Comparison of ENCODE assay signal across 1 cellular context in the genomic region with DNA sequence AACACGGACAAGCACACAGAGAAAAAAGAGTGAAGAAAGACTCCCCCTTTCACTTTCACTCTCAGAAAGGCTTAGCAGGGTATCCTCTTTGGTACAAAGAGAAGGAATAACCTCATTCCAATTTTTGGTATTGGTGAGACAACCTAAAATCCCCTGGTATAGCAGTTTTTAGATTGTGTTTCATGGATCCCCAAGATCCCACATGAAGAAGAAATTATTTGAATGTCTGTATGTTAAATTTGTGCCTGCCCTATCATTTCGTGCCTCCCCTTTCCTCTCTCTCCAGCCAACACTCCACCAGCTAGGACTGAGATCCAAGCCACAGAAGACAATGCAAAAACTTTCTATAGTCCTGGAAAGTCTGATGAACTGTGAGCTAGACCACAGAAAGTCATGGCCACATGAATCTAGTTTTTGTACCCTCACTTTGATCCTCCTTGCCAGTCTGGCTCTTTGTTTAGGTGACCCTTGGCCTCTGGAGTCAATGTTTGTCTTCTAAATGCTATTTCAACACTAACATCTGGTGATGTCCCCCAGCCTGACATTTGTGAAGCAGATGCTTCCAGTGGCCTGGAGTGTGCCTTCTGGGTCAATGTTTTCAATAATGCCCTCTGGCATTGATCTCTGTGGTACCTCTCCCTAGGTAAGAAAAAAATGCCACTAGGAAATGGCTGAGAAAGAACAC.
TF ChIP-seq lines count a peak whose summit lies in the region.

No MANE protein-coding gene starts in this region.

TF ChIP-seq in HepG2, 621 proteins besides CTCF, POLR2A, EP300 and RAD21 (continued from another document and continues in another):
- TF ChIP-seq FOSL1 (CRISPR knock-in tag; IDR thresholded peaks at IDR 0.05; ENCODE audit: borderline replicate concordance) (peak; percentile 49; the same call in 1 of the 2 replicates), KAT2B (IDR thresholded peaks at IDR 0.05; ENCODE audit: borderline replicate concordance, low read depth, low read length) (peak; percentile 9; the same call in 1 of the 2 replicates), ZNF430 (CRISPR knock-in tag; IDR thresholded peaks at IDR 0.05) (peak; percentile 67; the same call in 1 of the 2 replicates), FOXO1 (CRISPR knock-in tag; IDR thresholded peaks at IDR 0.05) (peak; percentile 99), SMAD1 (CRISPR knock-in tag; IDR thresholded peaks at IDR 0.05; ENCODE audit: borderline replicate concordance, low read depth) (no peak), ZNF883 (CRISPR knock-in tag; IDR thresholded peaks at IDR 0.05; ENCODE audit: not compliant biosample characterization) (no peak), HNRNPL (IDR thresholded peaks at IDR 0.05; ENCODE audit: low read depth, low read length) (peak; percentile 50; the same call in 1 of the 2 replicates), ZBTB21 (CRISPR knock-in tag; IDR thresholded peaks at IDR 0.05) (peak; percentile 72), ZNF75D (CRISPR knock-in tag; IDR thresholded peaks at IDR 0.05; ENCODE audit: borderline replicate concordance) (no peak), ZNF629 (CRISPR knock-in tag; conservative IDR thresholded peaks at IDR 0.05) (peak; percentile 52; the same call in 1 of the 2 replicates), ZNF761 (CRISPR knock-in tag; conservative IDR thresholded peaks at IDR 0.05) (peak; percentile 81; the same call in 1 of the 2 replicates), MTA1 (CRISPR knock-in tag; IDR thresholded peaks at IDR 0.05; ENCODE audit: borderline replicate concordance) (peak; percentile 30; the same call in 1 of the 2 replicates), XBP1 (CRISPR knock-in tag; IDR thresholded peaks at IDR 0.05) (no peak), FOXK2 (IDR thresholded peaks at IDR 0.05) (peak; percentile 79), ZNF841 (CRISPR knock-in tag; IDR thresholded peaks at IDR 0.05; ENCODE audit: borderline replicate concordance) (no peak), JUNB (CRISPR knock-in tag; IDR thresholded peaks at IDR 0.05; ENCODE audit: borderline replicate concordance) (peak; percentile 32; the same call in 1 of the 2 replicates), ZNF510 (CRISPR knock-in tag; IDR thresholded peaks at IDR 0.05; ENCODE audit: low read depth) (0 out of 2 replicates have a peak, but pooled peaks have one; percentile 53), EHMT2 (IDR thresholded peaks at IDR 0.05; ENCODE audit: borderline replicate concordance, low read depth, low read length) (peak; percentile 84; the same call in 1 of the 2 replicates), ZNF549 (CRISPR knock-in tag; IDR thresholded peaks at IDR 0.05) (no peak), KLF11 (CRISPR knock-in tag; IDR thresholded peaks at IDR 0.05) (peak; percentile 86), ZFYVE20 (CRISPR knock-in tag; IDR thresholded peaks at IDR 0.05; ENCODE audit: borderline replicate concordance, low read depth) (no peak), PHF21A (CRISPR knock-in tag; IDR thresholded peaks at IDR 0.05) (peak; percentile 94)
- TF ChIP-seq, protein P1, sequence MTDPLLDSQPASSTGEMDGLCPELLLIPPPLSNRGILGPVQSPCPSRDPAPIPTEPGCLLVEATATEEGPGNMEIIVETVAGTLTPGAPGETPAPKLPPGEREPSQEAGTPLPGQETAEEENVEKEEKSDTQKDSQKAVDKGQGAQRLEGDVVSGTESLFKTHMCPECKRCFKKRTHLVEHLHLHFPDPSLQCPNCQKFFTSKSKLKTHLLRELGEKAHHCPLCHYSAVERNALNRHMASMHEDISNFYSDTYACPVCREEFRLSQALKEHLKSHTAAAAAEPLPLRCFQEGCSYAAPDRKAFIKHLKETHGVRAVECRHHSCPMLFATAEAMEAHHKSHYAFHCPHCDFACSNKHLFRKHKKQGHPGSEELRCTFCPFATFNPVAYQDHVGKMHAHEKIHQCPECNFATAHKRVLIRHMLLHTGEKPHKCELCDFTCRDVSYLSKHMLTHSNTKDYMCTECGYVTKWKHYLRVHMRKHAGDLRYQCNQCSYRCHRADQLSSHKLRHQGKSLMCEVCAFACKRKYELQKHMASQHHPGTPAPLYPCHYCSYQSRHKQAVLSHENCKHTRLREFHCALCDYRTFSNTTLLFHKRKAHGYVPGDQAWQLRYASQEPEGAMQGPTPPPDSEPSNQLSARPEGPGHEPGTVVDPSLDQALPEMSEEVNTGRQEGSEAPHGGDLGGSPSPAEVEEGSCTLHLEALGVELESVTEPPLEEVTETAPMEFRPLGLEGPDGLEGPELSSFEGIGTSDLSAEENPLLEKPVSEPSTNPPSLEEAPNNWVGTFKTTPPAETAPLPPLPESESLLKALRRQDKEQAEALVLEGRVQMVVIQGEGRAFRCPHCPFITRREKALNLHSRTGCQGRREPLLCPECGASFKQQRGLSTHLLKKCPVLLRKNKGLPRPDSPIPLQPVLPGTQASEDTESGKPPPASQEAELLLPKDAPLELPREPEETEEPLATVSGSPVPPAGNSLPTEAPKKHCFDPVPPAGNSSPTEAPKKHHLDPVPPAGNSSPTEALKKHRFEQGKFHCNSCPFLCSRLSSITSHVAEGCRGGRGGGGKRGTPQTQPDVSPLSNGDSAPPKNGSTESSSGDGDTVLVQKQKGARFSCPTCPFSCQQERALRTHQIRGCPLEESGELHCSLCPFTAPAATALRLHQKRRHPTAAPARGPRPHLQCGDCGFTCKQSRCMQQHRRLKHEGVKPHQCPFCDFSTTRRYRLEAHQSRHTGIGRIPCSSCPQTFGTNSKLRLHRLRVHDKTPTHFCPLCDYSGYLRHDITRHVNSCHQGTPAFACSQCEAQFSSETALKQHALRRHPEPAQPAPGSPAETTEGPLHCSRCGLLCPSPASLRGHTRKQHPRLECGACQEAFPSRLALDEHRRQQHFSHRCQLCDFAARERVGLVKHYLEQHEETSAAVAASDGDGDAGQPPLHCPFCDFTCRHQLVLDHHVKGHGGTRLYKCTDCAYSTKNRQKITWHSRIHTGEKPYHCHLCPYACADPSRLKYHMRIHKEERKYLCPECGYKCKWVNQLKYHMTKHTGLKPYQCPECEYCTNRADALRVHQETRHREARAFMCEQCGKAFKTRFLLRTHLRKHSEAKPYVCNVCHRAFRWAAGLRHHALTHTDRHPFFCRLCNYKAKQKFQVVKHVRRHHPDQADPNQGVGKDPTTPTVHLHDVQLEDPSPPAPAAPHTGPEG (CRISPR knock-in tag; IDR thresholded peaks at IDR 0.05), result 0 out of 2 replicates have a peak, but pooled peaks have one; percentile 30
- TF ChIP-seq, protein P2, sequence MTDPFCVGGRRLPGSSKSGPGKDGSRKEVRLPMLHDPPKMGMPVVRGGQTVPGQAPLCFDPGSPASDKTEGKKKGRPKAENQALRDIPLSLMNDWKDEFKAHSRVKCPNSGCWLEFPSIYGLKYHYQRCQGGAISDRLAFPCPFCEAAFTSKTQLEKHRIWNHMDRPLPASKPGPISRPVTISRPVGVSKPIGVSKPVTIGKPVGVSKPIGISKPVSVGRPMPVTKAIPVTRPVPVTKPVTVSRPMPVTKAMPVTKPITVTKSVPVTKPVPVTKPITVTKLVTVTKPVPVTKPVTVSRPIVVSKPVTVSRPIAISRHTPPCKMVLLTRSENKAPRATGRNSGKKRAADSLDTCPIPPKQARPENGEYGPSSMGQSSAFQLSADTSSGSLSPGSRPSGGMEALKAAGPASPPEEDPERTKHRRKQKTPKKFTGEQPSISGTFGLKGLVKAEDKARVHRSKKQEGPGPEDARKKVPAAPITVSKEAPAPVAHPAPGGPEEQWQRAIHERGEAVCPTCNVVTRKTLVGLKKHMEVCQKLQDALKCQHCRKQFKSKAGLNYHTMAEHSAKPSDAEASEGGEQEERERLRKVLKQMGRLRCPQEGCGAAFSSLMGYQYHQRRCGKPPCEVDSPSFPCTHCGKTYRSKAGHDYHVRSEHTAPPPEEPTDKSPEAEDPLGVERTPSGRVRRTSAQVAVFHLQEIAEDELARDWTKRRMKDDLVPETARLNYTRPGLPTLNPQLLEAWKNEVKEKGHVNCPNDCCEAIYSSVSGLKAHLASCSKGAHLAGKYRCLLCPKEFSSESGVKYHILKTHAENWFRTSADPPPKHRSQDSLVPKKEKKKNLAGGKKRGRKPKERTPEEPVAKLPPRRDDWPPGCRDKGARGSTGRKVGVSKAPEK (CRISPR knock-in tag; IDR thresholded peaks at IDR 0.05; ENCODE audit: borderline replicate concordance), result peak; percentile 96; the same call in 1 of the 2 replicates
- TF ChIP-seq, protein P3, sequence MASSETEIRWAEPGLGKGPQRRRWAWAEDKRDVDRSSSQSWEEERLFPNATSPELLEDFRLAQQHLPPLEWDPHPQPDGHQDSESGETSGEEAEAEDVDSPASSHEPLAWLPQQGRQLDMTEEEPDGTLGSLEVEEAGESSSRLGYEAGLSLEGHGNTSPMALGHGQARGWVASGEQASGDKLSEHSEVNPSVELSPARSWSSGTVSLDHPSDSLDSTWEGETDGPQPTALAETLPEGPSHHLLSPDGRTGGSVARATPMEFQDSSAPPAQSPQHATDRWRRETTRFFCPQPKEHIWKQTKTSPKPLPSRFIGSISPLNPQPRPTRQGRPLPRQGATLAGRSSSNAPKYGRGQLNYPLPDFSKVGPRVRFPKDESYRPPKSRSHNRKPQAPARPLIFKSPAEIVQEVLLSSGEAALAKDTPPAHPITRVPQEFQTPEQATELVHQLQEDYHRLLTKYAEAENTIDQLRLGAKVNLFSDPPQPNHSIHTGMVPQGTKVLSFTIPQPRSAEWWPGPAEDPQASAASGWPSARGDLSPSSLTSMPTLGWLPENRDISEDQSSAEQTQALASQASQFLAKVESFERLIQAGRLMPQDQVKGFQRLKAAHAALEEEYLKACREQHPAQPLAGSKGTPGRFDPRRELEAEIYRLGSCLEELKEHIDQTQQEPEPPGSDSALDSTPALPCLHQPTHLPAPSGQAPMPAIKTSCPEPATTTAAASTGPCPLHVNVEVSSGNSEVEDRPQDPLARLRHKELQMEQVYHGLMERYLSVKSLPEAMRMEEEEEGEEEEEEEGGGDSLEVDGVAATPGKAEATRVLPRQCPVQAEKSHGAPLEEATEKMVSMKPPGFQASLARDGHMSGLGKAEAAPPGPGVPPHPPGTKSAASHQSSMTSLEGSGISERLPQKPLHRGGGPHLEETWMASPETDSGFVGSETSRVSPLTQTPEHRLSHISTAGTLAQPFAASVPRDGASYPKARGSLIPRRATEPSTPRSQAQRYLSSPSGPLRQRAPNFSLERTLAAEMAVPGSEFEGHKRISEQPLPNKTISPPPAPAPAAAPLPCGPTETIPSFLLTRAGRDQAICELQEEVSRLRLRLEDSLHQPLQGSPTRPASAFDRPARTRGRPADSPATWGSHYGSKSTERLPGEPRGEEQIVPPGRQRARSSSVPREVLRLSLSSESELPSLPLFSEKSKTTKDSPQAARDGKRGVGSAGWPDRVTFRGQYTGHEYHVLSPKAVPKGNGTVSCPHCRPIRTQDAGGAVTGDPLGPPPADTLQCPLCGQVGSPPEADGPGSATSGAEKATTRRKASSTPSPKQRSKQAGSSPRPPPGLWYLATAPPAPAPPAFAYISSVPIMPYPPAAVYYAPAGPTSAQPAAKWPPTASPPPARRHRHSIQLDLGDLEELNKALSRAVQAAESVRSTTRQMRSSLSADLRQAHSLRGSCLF (CRISPR knock-in tag; IDR thresholded peaks at IDR 0.05; ENCODE audit: borderline replicate concordance), result no peak
- TF ChIP-seq, protein P4, sequence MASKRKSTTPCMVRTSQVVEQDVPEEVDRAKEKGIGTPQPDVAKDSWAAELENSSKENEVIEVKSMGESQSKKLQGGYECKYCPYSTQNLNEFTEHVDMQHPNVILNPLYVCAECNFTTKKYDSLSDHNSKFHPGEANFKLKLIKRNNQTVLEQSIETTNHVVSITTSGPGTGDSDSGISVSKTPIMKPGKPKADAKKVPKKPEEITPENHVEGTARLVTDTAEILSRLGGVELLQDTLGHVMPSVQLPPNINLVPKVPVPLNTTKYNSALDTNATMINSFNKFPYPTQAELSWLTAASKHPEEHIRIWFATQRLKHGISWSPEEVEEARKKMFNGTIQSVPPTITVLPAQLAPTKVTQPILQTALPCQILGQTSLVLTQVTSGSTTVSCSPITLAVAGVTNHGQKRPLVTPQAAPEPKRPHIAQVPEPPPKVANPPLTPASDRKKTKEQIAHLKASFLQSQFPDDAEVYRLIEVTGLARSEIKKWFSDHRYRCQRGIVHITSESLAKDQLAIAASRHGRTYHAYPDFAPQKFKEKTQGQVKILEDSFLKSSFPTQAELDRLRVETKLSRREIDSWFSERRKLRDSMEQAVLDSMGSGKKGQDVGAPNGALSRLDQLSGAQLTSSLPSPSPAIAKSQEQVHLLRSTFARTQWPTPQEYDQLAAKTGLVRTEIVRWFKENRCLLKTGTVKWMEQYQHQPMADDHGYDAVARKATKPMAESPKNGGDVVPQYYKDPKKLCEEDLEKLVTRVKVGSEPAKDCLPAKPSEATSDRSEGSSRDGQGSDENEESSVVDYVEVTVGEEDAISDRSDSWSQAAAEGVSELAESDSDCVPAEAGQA (IDR thresholded peaks at IDR 0.05; ENCODE audit: low read depth), result 0 out of 2 replicates have a peak, but pooled peaks have one; percentile 24
- TF ChIP-seq, protein P4 (CRISPR knock-in tag; IDR thresholded peaks at IDR 0.05; ENCODE audit: borderline replicate concordance), result no peak
- TF ChIP-seq, protein P5, sequence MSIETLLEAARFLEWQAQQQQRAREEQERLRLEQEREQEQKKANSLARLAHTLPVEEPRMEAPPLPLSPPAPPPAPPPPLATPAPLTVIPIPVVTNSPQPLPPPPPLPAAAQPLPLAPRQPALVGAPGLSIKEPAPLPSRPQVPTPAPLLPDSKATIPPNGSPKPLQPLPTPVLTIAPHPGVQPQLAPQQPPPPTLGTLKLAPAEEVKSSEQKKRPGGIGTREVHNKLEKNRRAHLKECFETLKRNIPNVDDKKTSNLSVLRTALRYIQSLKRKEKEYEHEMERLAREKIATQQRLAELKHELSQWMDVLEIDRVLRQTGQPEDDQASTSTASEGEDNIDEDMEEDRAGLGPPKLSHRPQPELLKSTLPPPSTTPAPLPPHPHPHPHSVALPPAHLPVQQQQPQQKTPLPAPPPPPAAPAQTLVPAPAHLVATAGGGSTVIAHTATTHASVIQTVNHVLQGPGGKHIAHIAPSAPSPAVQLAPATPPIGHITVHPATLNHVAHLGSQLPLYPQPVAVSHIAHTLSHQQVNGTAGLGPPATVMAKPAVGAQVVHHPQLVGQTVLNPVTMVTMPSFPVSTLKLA (IDR thresholded peaks at IDR 0.05), result no peak
- TF ChIP-seq, protein P6, sequence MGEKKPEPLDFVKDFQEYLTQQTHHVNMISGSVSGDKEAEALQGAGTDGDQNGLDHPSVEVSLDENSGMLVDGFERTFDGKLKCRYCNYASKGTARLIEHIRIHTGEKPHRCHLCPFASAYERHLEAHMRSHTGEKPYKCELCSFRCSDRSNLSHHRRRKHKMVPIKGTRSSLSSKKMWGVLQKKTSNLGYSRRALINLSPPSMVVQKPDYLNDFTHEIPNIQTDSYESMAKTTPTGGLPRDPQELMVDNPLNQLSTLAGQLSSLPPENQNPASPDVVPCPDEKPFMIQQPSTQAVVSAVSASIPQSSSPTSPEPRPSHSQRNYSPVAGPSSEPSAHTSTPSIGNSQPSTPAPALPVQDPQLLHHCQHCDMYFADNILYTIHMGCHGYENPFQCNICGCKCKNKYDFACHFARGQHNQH (CRISPR knock-in tag; IDR thresholded peaks at IDR 0.05), result peak; percentile 95
